ENCODE assay signal across 8 cellular contexts in genomic region chr12:48157016-48157888, GRCh38. TPM values are rescaled to one million over a fixed set of nuclear protein-coding genes. Genes with fewer than 3 reads are reported as not detected.
A peak's percentile ranks its signal among the peaks of the same experiment; 100 is the strongest.
DNase-seq lines count a peak whose midpoint lies in the region; ATAC-seq and TF ChIP-seq lines count a peak whose summit lies in the region.

A gene with protein sequence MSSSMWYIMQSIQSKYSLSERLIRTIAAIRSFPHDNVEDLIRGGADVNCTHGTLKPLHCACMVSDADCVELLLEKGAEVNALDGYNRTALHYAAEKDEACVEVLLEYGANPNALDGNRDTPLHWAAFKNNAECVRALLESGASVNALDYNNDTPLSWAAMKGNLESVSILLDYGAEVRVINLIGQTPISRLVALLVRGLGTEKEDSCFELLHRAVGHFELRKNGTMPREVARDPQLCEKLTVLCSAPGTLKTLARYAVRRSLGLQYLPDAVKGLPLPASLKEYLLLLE (minus strand): TSS chr12:48157515. CDS start chr12:48153496, 4,019 bp downstream.

- peak within 1 kb of the TSS; percentile 94 for H3K27ac Mint-ChIP-seq in T-helper 1 cell treated with Interleukin-12 subunit alpha and Interleukin-12 subunit beta and Interleukin-4 antibody, amounts not matched to agents 30 μg/mL and 1 μg/mL, for 36 hours

- intact Hi-C loops in left cardiac atrium (cut with DNase I), result loop anchor here in 1 of 2 donors (5.0 kb wide), 2 partner anchors 35 to 50 kb away; partner anchors contain the start of gene SENP1
- intact Hi-C loops in posterior vena cava (cut with DNase I), result no loop called here
- intact Hi-C loops in upper lobe of right lung (cut with DNase I), result no loop called here

- peaks cover 16% of the 10 kb centered on the region for H3K36me3 ChIP-seq in upper lobe of right lung

- peaks cover 7% of the 10 kb centered on the region for H3K27me3 Mint-ChIP-seq in T-helper 1 cell treated with Interleukin-12 subunit alpha and Interleukin-12 subunit beta and Interleukin-4 antibody, amounts not matched to agents 30 μg/mL and 1 μg/mL, for 36 hours (ENCODE audit: low read depth)

- TF ChIP-seq CTCF in upper lobe of right lung (IDR thresholded peaks at IDR 0.05), result peak; percentile 54

- peak within 1 kb of the TSS; percentile 76 for H3K4me3 ChIP-seq in upper lobe of right lung

- DNase-seq in NCI-H1694 (lab: John Stamatoyannopoulos, UW) (peak; percentile 97), amniotic stem cell (lab: John Stamatoyannopoulos, UW) (peak; percentile 95), left cardiac atrium (peak; percentile 99), posterior vena cava (ENCODE audit: low spot score) (peak; percentile 100), upper lobe of right lung (peak; percentile 99)

- TF ChIP-seq POLR2A in GM15510 (IDR thresholded peaks at IDR 0.05; ENCODE audit: borderline replicate concordance, extremely low read depth, insufficient read length), result peak; percentile 69

- ATAC-seq in HG02885 (IDR thresholded peaks at IDR 0.05; ENCODE audit: poor library complexity, unreplicated experiment) (peak; percentile 93), left cardiac atrium (peak; percentile 98 to 99), upper lobe of right lung (peak; percentile 99)

- no peaks in the 10 kb centered on the region for H3K9me3 ChIP-seq in upper lobe of right lung

- peaks cover 15% of the 10 kb centered on the region for H3K36me3 Mint-ChIP-seq in T-helper 1 cell treated with Interleukin-12 subunit alpha and Interleukin-12 subunit beta and Interleukin-4 antibody, amounts not matched to agents 30 μg/mL and 1 μg/mL, for 36 hours (ENCODE audit: low read depth)

- H3K27me3 ChIP-seq in upper lobe of right lung, result no peaks in the 10 kb centered on the region

- peaks cover 4% of the 10 kb centered on the region for H3K4me1 ChIP-seq in upper lobe of right lung

- H3K4me1 Mint-ChIP-seq in T-helper 1 cell treated with Interleukin-12 subunit alpha and Interleukin-12 subunit beta and Interleukin-4 antibody, amounts not matched to agents 30 μg/mL and 1 μg/mL, for 36 hours (ENCODE audit: low read depth), result peaks cover 24% of the 10 kb centered on the region

- peak within 1 kb of the TSS; percentile 94 for H3K4me3 Mint-ChIP-seq in T-helper 1 cell treated with Interleukin-12 subunit alpha and Interleukin-12 subunit beta and Interleukin-4 antibody, amounts not matched to agents 30 μg/mL and 1 μg/mL, for 36 hours

- peak within 1 kb of the TSS; percentile 85 for H3K27ac ChIP-seq in upper lobe of right lung

- H3K9me3 Mint-ChIP-seq in T-helper 1 cell treated with Interleukin-12 subunit alpha and Interleukin-12 subunit beta and Interleukin-4 antibody, amounts not matched to agents 30 μg/mL and 1 μg/mL, for 36 hours, result no peaks in the 10 kb centered on the region

RNA-seq across cellular contexts. Expression of the gene that starts here (rescaled TPM):
- total RNA-seq in left cardiac atrium, result 10 to 100 TPM; 47.3 to 50.0 TPM
- 10 to 100 TPM; 34.7 to 37.8 TPM for total RNA-seq in posterior vena cava
- total RNA-seq in upper lobe of right lung, result 34.5 TPM

Comparison
In these comparisons a context has a peak if more than half of its experiments do, and no peak if none do; other contexts are left out.
1. Peak in every context shown above with its lines: DNase-seq, ATAC-seq, H3K4me3 ChIP-seq and H3K27ac ChIP-seq.